ENCODE assay signal across 8 cellular contexts in genomic region chr22:31944700-31945477, GRCh38. TPM values are rescaled to one million over a fixed set of nuclear protein-coding genes. Genes with fewer than 3 reads are reported as not detected.
DNase-seq lines count a peak whose midpoint lies in the region; ATAC-seq, FAIRE-seq and TF ChIP-seq lines count a peak whose summit lies in the region.

No MANE protein-coding gene starts in this region.

- peak overlapping the region; percentile 75 for H3K27ac ChIP-seq in SK-N-MC

- no peaks in the 10 kb centered on the region for H3K9me3 ChIP-seq in SK-N-MC (ENCODE audit: low read depth, low read length)

- peak; percentile 30 for ATAC-seq in HG02970 (IDR thresholded peaks at IDR 0.05; ENCODE audit: low FRiP score, unreplicated experiment)
- ATAC-seq in left colon: peak; percentile 48

- peak; percentile 13 for TF ChIP-seq CTCF in bronchial epithelial cell (IDR thresholded peaks at IDR 0.05; ENCODE audit: insufficient read depth, low read length, severe bottlenecking)

- H3K27me3 ChIP-seq in bronchial epithelial cell (ENCODE audit: control insufficient read depth, insufficient read depth, low read length): no peaks in the 10 kb centered on the region

- intact Hi-C loops in left colon (cut with DNase I, micrococcal nuclease): no loop called here

- H3K36me3 ChIP-seq in SK-N-MC (ENCODE audit: insufficient read depth, low read length) (peaks cover 40% of the 10 kb centered on the region), bronchial epithelial cell (ENCODE audit: control insufficient read depth, insufficient read depth, low read length) (peaks cover 1% of the 10 kb centered on the region)

- peak; percentile 48 for DNase-seq in NCI-H82 (lab: John Stamatoyannopoulos, UW)
- DNase-seq in NCI-H82 treated with DMSO at 0.1 percent for 48 hours (lab: John Stamatoyannopoulos, UW; ENCODE audit: unreplicated experiment): no peak
- no peak for DNase-seq in SK-N-MC (ENCODE audit: low read depth, low spot score)
- no peak for DNase-seq in bronchial epithelial cell (ENCODE audit: low read depth)
- DNase-seq in left colon: peak; percentile 33 to 70
- peak; percentile 49 for DNase-seq in stimulated activated CD4-positive, alpha-beta T cell treated with anti-CD3 and anti-CD28 coated beads, Interleukin-4, amount 100 ng/mL, for 1 hour
- no peak for DNase-seq in ecto neural progenitor cell (ENCODE audit: low spot score)

- no peak for FAIRE-seq in bronchial epithelial cell (lab: Jason Lieb, UNC)

- peak overlapping the region; percentile 92 for H3K9ac ChIP-seq in SK-N-MC (ENCODE audit: insufficient read length)

- H3K4me3 ChIP-seq in SK-N-MC (peak overlapping the region; percentile 98), bronchial epithelial cell (ENCODE audit: low read depth, low read length) (peak overlapping the region; percentile 84)

RNA-seq across cellular contexts. Expression of gene YWHAH, which starts 0.6 kb away (rescaled TPM):
- 61.9 and 65.3 TPM in 2 replicates for total RNA-seq in bronchial epithelial cell
- total RNA-seq in left colon: 100 to 1,000 TPM; 152 to 291 TPM

Comparison
In these comparisons a context has a peak if more than half of its experiments do, and no peak if none do; other contexts are left out.
1. DNase-seq: peak in NCI-H82 (single experiment), left colon (2 of 2) and stimulated activated CD4-positive, alpha-beta T cell treated with anti-CD3 and anti-CD28 coated beads, Interleukin-4, amount 100 ng/mL, for 1 hour (single experiment); none in NCI-H82 treated with DMSO at 0.1 percent for 48 hours (single experiment), SK-N-MC (single experiment), bronchial epithelial cell (single experiment) and ecto neural progenitor cell (single experiment).